In genomic region chr12:12032260-12032761, GRCh38 we compare ENCODE assay signal across 9 cellular contexts. TPM values are rescaled to one million over a fixed set of nuclear protein-coding genes. Genes with fewer than 3 reads are reported as not detected.
DNase-seq lines count a peak whose midpoint lies in the region; ATAC-seq and FAIRE-seq lines count a peak whose summit lies in the region.
"Had no signal": no experiment of that assay in that cellular context is flagged by ENCODE, and none has a peak within 500 bp of the region (broad histone marks: within the 10 kb centered on the region; RNA-seq: fewer than 3 reads in every experiment).

No MANE protein-coding gene starts in this region.

- H3K79me2 ChIP-seq in ACC112 (ENCODE audit: control insufficient read depth, insufficient read depth, low read length, unreplicated experiment), result no peaks in the 10 kb centered on the region

- H2AFZ ChIP-seq in ACC112 (ENCODE audit: low read length, unreplicated experiment), result peak overlapping the region; percentile 94

- POLR2A ChIA-PET in activated naive CD8-positive, alpha-beta T cell treated with anti-CD3 and anti-CD28 coated beads, Interleukin-2, amount 10 ng/mL, durations not matched to agents 7 days and 5 days (lab: Charles Lee), result interaction anchor here (0.7 to 2.5 kb wide), 2 partner anchors 22 to 487 kb away, joined by 3 to 16 read pairs; no protein-coding TSS in a partner anchor

- peak overlapping the region; percentile 54 for H3K27ac Mint-ChIP-seq in activated naive CD8-positive, alpha-beta T cell treated with anti-CD3 and anti-CD28 coated beads, Interleukin-2, amount 10 ng/mL, durations not matched to agents 7 days and 5 days

- H3K36me3 ChIP-seq in ACC112 (ENCODE audit: insufficient read depth, low read length) (no peaks in the 10 kb centered on the region), muscle layer of duodenum (ENCODE audit: control insufficient read depth in 1 of 2, insufficient read depth in 2 of 2, low read length in 2 of 2) (no peaks in the 10 kb centered on the region)
- H3K36me3 ChIP-seq: cardiac muscle cell had no signal

- H3K4me1 Mint-ChIP-seq in activated naive CD8-positive, alpha-beta T cell treated with anti-CD3 and anti-CD28 coated beads, Interleukin-2, amount 10 ng/mL, durations not matched to agents 7 days and 5 days, result peaks cover 10% of the 10 kb centered on the region

- H3K27me3 Mint-ChIP-seq in activated naive CD8-positive, alpha-beta T cell treated with anti-CD3 and anti-CD28 coated beads, Interleukin-2, amount 10 ng/mL, durations not matched to agents 7 days and 5 days, result no peaks in the 10 kb centered on the region

- H3K9me3 ChIP-seq in muscle layer of duodenum (ENCODE audit: control insufficient read depth in 1 of 2, low read length in 2 of 2), result no peaks in the 10 kb centered on the region

- H3K27ac ChIP-seq in ACC112 (ENCODE audit: low read depth, low read length), result no peak overlapping the region
- peak overlapping the region; percentile 70 for H3K27ac ChIP-seq in muscle layer of duodenum (ENCODE audit: low read length)
- H3K27ac ChIP-seq: cardiac muscle cell had no signal

- peaks cover 3% of the 10 kb centered on the region for H3K9me3 Mint-ChIP-seq in activated naive CD8-positive, alpha-beta T cell treated with anti-CD3 and anti-CD28 coated beads, Interleukin-2, amount 10 ng/mL, durations not matched to agents 7 days and 5 days

- no peak for DNase-seq in activated naive CD8-positive, alpha-beta T cell treated with anti-CD3 and anti-CD28 coated beads, Interleukin-2, amount 10 ng/mL, durations not matched to agents 7 days and 5 days
- DNase-seq in DMS153 treated with DMSO at 0.1 percent for 48 hours (lab: John Stamatoyannopoulos, UW; ENCODE audit: unreplicated experiment), result no peak
- no peak for DNase-seq in HTR-8/SVneo (ENCODE audit: insufficient read length, low spot score)
- DNase-seq in OCI-M1 (lab: John Stamatoyannopoulos, UW), result no peak

- no peak for FAIRE-seq in HTR-8/SVneo (lab: Jason Lieb, UNC)

- ATAC-seq in GM18907 (IDR thresholded peaks at IDR 0.05; ENCODE audit: unreplicated experiment) (peak; percentile 13), HG02642 (IDR thresholded peaks at IDR 0.05; ENCODE audit: poor library complexity, unreplicated experiment) (no peak)
- peak; percentile 12 for ATAC-seq in activated naive CD8-positive, alpha-beta T cell treated with anti-CD3 and anti-CD28 coated beads, Interleukin-2, amount 10 ng/mL, durations not matched to agents 7 days and 5 days (ENCODE audit: low read depth)

- no peaks in the 10 kb centered on the region for H3K4me1 ChIP-seq in ACC112 (ENCODE audit: control insufficient read depth, insufficient read depth, low read length, unreplicated experiment)
- peaks cover 0 to 9% of the 10 kb centered on the region in 2 donors for H3K4me1 ChIP-seq in muscle layer of duodenum (ENCODE audit: control insufficient read depth in 1 of 2, insufficient read depth in 2 of 2, low read length in 2 of 2)

- peak overlapping the region; percentile 78 for H3K4me3 Mint-ChIP-seq in activated naive CD8-positive, alpha-beta T cell treated with anti-CD3 and anti-CD28 coated beads, Interleukin-2, amount 10 ng/mL, durations not matched to agents 7 days and 5 days

- no peaks in the 10 kb centered on the region for H3K36me3 Mint-ChIP-seq in activated naive CD8-positive, alpha-beta T cell treated with anti-CD3 and anti-CD28 coated beads, Interleukin-2, amount 10 ng/mL, durations not matched to agents 7 days and 5 days

- H3K4me3 ChIP-seq in ACC112 (ENCODE audit: low read depth, low read length), result peak overlapping the region; percentile 81
- peak overlapping the region; percentile 66 for H3K4me3 ChIP-seq in muscle layer of duodenum (ENCODE audit: low read depth in 1 of 2, low read length in 2 of 2)

- H3K27me3 ChIP-seq in ACC112 (ENCODE audit: insufficient read depth, low read length), result peaks cover 2% of the 10 kb centered on the region; the same call in 1 of the 2 replicates
- H3K27me3 ChIP-seq in muscle layer of duodenum (ENCODE audit: low read depth, low read length), result no peaks in the 10 kb centered on the region
- H3K27me3 ChIP-seq: cardiac muscle cell had no signal

RNA-seq across cellular contexts. Expression of gene BCL2L14, which starts 38.4 kb away (rescaled TPM):
- total RNA-seq in activated naive CD8-positive, alpha-beta T cell treated with anti-CD3 and anti-CD28 coated beads, Interleukin-2, amount 10 ng/mL, durations not matched to agents 7 days and 5 days, result 1 to 10 TPM; 3.4 to 4.9 TPM
- total RNA-seq: cardiac muscle cell had no signal
